ENCODE assay signal across 27 cellular contexts in the genomic region with DNA sequence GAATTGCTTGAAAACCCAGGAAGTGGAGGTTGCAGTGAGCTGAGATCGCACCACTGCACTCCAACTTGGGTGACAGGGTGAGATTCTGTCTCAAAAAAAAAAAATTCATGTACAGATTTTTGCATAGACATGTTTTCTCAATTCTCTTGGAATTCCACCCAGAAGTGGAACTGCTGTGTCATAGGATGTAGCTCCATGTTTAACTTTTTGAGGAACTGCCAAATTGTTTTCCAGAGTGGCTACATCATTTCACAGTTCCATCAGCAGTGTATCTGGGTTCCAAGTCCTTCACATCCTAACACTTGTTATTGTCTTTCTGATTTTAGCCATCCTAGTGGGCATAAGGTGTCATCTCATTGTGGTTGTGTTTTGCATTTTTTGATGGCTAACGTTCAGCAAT. TPM values are rescaled to one million over a fixed set of nuclear protein-coding genes. Genes with fewer than 3 reads are reported as not detected.
DNase-seq lines count a peak whose midpoint lies in the region; ATAC-seq and TF ChIP-seq lines count a peak whose summit lies in the region.
"Had no signal": no experiment of that assay in that cellular context is flagged by ENCODE, and none has a peak within 500 bp of the region (broad histone marks: within the 10 kb centered on the region; RNA-seq: fewer than 3 reads in every experiment).

No MANE protein-coding gene starts in this region.

- no peak for ATAC-seq in left cardiac atrium
- ATAC-seq: CD8-positive, alpha-beta T cell; heart left ventricle; pancreas had no signal

- H3K79me2 ChIP-seq in DOHH2 (ENCODE audit: control insufficient read depth, low read length), result peaks cover 50% of the 10 kb centered on the region
- peaks cover 2% of the 10 kb centered on the region for H3K79me2 ChIP-seq in fibroblast of lung (ENCODE audit: control insufficient read depth, insufficient read depth, low read length)

- no peaks in the 10 kb centered on the region for H3K27me3 ChIP-seq in DOHH2 (ENCODE audit: control insufficient read depth, low read length)
- no peaks in the 10 kb centered on the region for H3K27me3 ChIP-seq in fibroblast of lung (ENCODE audit: control insufficient read depth, insufficient read depth, low read length)
- H3K27me3 ChIP-seq in subcutaneous abdominal adipose tissue (ENCODE audit: control insufficient read depth in 5 of 5, insufficient read depth in 4 of 5, low read length in 5 of 5), result no peaks in the 10 kb centered on the region
- H3K27me3 ChIP-seq: ascending aorta, dorsolateral prefrontal cortex, heart left ventricle, pancreas, Peyer's patch had no signal

- peak overlapping the region; percentile 78 for H3K4me2 ChIP-seq in DOHH2 (ENCODE audit: low read length)
- no peak overlapping the region for H3K4me2 ChIP-seq in fibroblast of lung (ENCODE audit: extremely low read depth, insufficient read depth, low read length)

- TF ChIP-seq CTCF in DOHH2 (IDR thresholded peaks at IDR 0.05; ENCODE audit: low read depth, low read length, poor library complexity, severe bottlenecking) (no peak), fibroblast of lung (conservative IDR thresholded peaks at IDR 0.05 in 1 of 2, IDR thresholded peaks at IDR 0.05 in 1 of 2; ENCODE audit: low read depth in 1 of 2, low read length in 2 of 2) (no peak)

- H4K20me1 ChIP-seq in DOHH2 (ENCODE audit: control insufficient read depth, insufficient read depth, low read depth, low read length) (no peaks in the 10 kb centered on the region), fibroblast of lung (ENCODE audit: control insufficient read depth, extremely low read depth, insufficient read depth, low read length) (no peaks in the 10 kb centered on the region)

- DNase-seq in LHCN-M2 (ENCODE audit: low read depth) (peak; percentile 7), fibroblast of lung (ENCODE audit: low read depth in 2 of 2) (peak; percentile 7 to 31), caudate nucleus (lab: John Stamatoyannopoulos, UW) (no peak), left cardiac atrium (no peak), NCI-H2227 (lab: John Stamatoyannopoulos, UW; ENCODE audit: unreplicated experiment) (no peak)
- DNase-seq: activated effector memory CD4-positive, alpha-beta T cell treated with Interleukin-2 at 50 U/mL for 16 hours; CD8-positive, alpha-beta T cell; central memory CD4-positive, alpha-beta T cell; dorsolateral prefrontal cortex; foreskin fibroblast; heart left ventricle; NCI-H1105; NCI-H2029; NCI-H2227 treated with DMSO at 0.1 percent for 48 hours; NCI-H526 treated with DMSO at 0.1 percent for 48 hours; nephron progenitor cell; pancreas; Peyer's patch; SHP77 treated with DMSO at 0.1 percent for 48 hours; stimulated activated CD4-positive, alpha-beta T cell treated with anti-CD3 and anti-CD28 coated beads, Interleukin-2, amount 100 ng/mL, for 24 hours; SW 1271; T1000; trophoblast cell; WERI-Rb-1 had no signal

- H3K27ac ChIP-seq in DOHH2 (ENCODE audit: low read depth, low read length), result peak overlapping the region; percentile 95
- H3K27ac ChIP-seq in fibroblast of lung (ENCODE audit: insufficient read depth, low read length), result no peak overlapping the region
- H3K27ac ChIP-seq in subcutaneous abdominal adipose tissue (ENCODE audit: low read depth, low read length), result peak overlapping the region; percentile 71
- H3K27ac ChIP-seq in caudate nucleus (ENCODE audit: low read depth, low read length), result no peak overlapping the region
- H3K27ac ChIP-seq: ascending aorta, dorsolateral prefrontal cortex, heart left ventricle, pancreas, Peyer's patch, WERI-Rb-1 had no signal

- no peaks in the 10 kb centered on the region for H3K9me2 ChIP-seq in DOHH2 (replicated peaks; ENCODE audit: control insufficient read depth, low read length)

- H3K36me3 ChIP-seq in DOHH2 (ENCODE audit: control insufficient read depth, low read length), result peaks cover 79% of the 10 kb centered on the region
- peaks cover 5% of the 10 kb centered on the region for H3K36me3 ChIP-seq in fibroblast of lung (ENCODE audit: control insufficient read depth, insufficient read depth, low read length)
- H3K36me3 ChIP-seq in subcutaneous abdominal adipose tissue (ENCODE audit: control insufficient read depth in 5 of 5, insufficient read depth in 5 of 5, low read length in 5 of 5), result peaks cover 21 to 54% (median 43%) of the 10 kb centered on the region in 5 donors

- H2AFZ ChIP-seq in fibroblast of lung (ENCODE audit: low read length), result no peak overlapping the region

- H3K4me3 ChIP-seq in DOHH2 (ENCODE audit: low read length) (peak overlapping the region; percentile 56), fibroblast of lung (replicated peaks in 1 of 4; ENCODE audit: control extremely low read depth in 1 of 4, insufficient read depth in 1 of 4, low read depth in 3 of 4, low read length in 4 of 4) (no peak overlapping the region), subcutaneous abdominal adipose tissue (ENCODE audit: low read depth in 1 of 5, low read length in 5 of 5) (no peak overlapping the region)
- H3K4me3 ChIP-seq: ascending aorta, dorsolateral prefrontal cortex, heart left ventricle, pancreas, Peyer's patch had no signal

- H3K9ac ChIP-seq in fibroblast of lung (ENCODE audit: insufficient read depth, low read length) (no peak overlapping the region), subcutaneous abdominal adipose tissue (ENCODE audit: low read length in 5 of 5) (no peak overlapping the region)

- H3K4me1 ChIP-seq in DOHH2 (ENCODE audit: control insufficient read depth, low read length) (peaks cover 63% of the 10 kb centered on the region), fibroblast of lung (ENCODE audit: control insufficient read depth, extremely low read depth, insufficient read depth, low read length) (no peaks in the 10 kb centered on the region), subcutaneous abdominal adipose tissue (ENCODE audit: control insufficient read depth in 5 of 5, insufficient read depth in 5 of 5, low read length in 5 of 5) (peaks cover 2 to 51% (median 29%) of the 10 kb centered on the region in 5 donors)
- H3K4me1 ChIP-seq: Peyer's patch had no signal

- H3K9me3 ChIP-seq in DOHH2 (ENCODE audit: control insufficient read depth, insufficient read depth, low read length), result no peaks in the 10 kb centered on the region
- no peaks in the 10 kb centered on the region for H3K9me3 ChIP-seq in fibroblast of lung (ENCODE audit: control insufficient read depth, insufficient read depth, low read depth, low read length)
- H3K9me3 ChIP-seq in subcutaneous abdominal adipose tissue (ENCODE audit: control insufficient read depth in 5 of 5, low read length in 5 of 5), result no peaks in the 10 kb centered on the region
- H3K9me3 ChIP-seq: ascending aorta, heart left ventricle, pancreas, Peyer's patch had no signal

- intact Hi-C loops in left cardiac atrium (cut with DNase I), result no loop called here

- H3F3A ChIP-seq in DOHH2 (ENCODE audit: control insufficient read depth, insufficient read depth), result peaks cover 37% of the 10 kb centered on the region

RNA-seq across cellular contexts. Expression of a gene that starts 9.9 kb away (rescaled TPM):
- 22.1 and 26.6 TPM in 2 replicates for total RNA-seq in LHCN-M2 (2014; rRNA removed)
- 7.4 TPM for polyA plus RNA-seq in LHCN-M2 (2012)
- 38.0 and 39.0 TPM in 2 replicates for total RNA-seq in fibroblast of lung
- polyA plus RNA-seq in fibroblast of lung, result 21.1 and 25.9 TPM in 2 replicates
- 13.0 and 16.2 TPM in 2 replicates for polyA plus RNA-seq in fibroblast of lung (2012)
- 2.1 and 12.8 TPM in 2 replicates for polyA minus RNA-seq in fibroblast of lung (ENCODE audit: low replicate concordance)
- total RNA-seq in left cardiac atrium, result 10 to 100 TPM; 28.4 to 28.9 TPM

Comparison
In these comparisons a context has a peak if more than half of its experiments do, and no peak if none do; other contexts are left out.
1. H3K27ac ChIP-seq: peak in DOHH2 (single experiment) and subcutaneous abdominal adipose tissue (single experiment); none in fibroblast of lung (single experiment) and caudate nucleus (single experiment).
2. DNase-seq: peak in LHCN-M2 (single experiment) and fibroblast of lung (2 of 2); none in caudate nucleus (0 of 61), left cardiac atrium (single experiment) and NCI-H2227 (single experiment).